Comparison of ENCODE assay signal across 13 cellular contexts in the genomic region with DNA sequence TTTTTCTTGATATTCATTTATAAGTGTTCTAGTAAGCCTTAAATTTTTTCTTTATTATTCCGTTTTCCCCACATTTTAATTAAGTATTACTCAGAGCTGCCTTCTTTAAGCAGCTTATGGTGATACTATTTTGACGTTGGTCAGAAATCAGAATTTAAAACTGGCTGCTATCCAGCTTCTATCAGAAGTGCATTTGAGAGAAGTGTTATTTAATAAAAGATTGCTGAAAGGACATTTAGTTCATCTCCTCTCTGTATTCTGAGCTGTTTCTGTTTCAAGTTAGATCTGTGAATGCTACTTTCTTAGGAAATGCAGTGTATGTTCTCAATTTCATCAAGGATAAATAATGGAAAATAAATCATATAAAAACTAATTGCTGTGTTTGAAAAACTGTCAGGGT. TPM values are rescaled to one million over a fixed set of nuclear protein-coding genes. Genes with fewer than 3 reads are reported as not detected.
A peak's percentile ranks its signal among the peaks of the same experiment; 100 is the strongest.
DNase-seq lines count a peak whose midpoint lies in the region; ATAC-seq and TF ChIP-seq lines count a peak whose summit lies in the region.
"Had no signal": no experiment of that assay in that cellular context is flagged by ENCODE, and none has a peak within 500 bp of the region (broad histone marks: within the 10 kb centered on the region; RNA-seq: fewer than 3 reads in every experiment).

No MANE protein-coding gene starts in this region.

- peak; percentile 55 for ATAC-seq in Right ventricle myocardium superior (ENCODE audit: poor library complexity)
- peak in 2 of 8 donors; percentile 38 to 71 for ATAC-seq in heart right ventricle
- ATAC-seq in GM18868 (IDR thresholded peaks at IDR 0.05; ENCODE audit: unreplicated experiment): no peak
- no peak for ATAC-seq in HG03521 (IDR thresholded peaks at IDR 0.05; ENCODE audit: unreplicated experiment)

- TF ChIP-seq CTCF in heart right ventricle (IDR thresholded peaks at IDR 0.05): no peak
- TF ChIP-seq CTCF in neural progenitor cell (IDR thresholded peaks at IDR 0.05): no peak

- H2AFZ ChIP-seq in neural progenitor cell (replicated peaks): no peak overlapping the region

- DNase-seq in Right ventricle myocardium superior (no peak), cardiac septum (ENCODE audit: low spot score) (no peak), heart right ventricle (no peak), neural progenitor cell (ENCODE audit: low spot score) (no peak), amygdala (lab: John Stamatoyannopoulos, UW) (no peak)
- DNase-seq: 8988T; AML-193; CD8-positive, alpha-beta memory T cell; DMS53; GF-D8 had no signal

- H3K27me3 ChIP-seq in heart right ventricle (no peaks in the 10 kb centered on the region), neural progenitor cell (no peaks in the 10 kb centered on the region)
- H3K27me3 ChIP-seq: BLaER1 had no signal

- H3K36me3 Mint-ChIP-seq in neural progenitor cell: peaks cover 29% of the 10 kb centered on the region

- H3K4me3 Mint-ChIP-seq in neural progenitor cell: no peak overlapping the region
- H3K4me3 Mint-ChIP-seq: CD8-positive, alpha-beta memory T cell had no signal

- H3K27ac Mint-ChIP-seq in neural progenitor cell: peak overlapping the region; percentile 51
- H3K27ac Mint-ChIP-seq: CD8-positive, alpha-beta memory T cell had no signal

- no peak overlapping the region for H3K9ac ChIP-seq in neural progenitor cell
- H3K9ac ChIP-seq: BLaER1 had no signal

- no peak overlapping the region for H3K4me2 ChIP-seq in neural progenitor cell
- H3K4me2 ChIP-seq: BLaER1 had no signal

- H3K4me1 ChIP-seq in heart right ventricle (peaks cover under 1 to 55% (median 27%) of the 10 kb centered on the region in 9 donors), neural progenitor cell (peaks cover 5% of the 10 kb centered on the region)
- H3K4me1 ChIP-seq: BLaER1 had no signal

- H4K20me1 ChIP-seq in neural progenitor cell (ENCODE audit: low read depth): peaks cover 32% of the 10 kb centered on the region

- intact Hi-C loops in Right ventricle myocardium superior (cut with DNase I) (no loop called here), cardiac septum (cut with DNase I) (no loop called here), heart right ventricle (cut with DNase I) (loop anchor here in 2 of 10 donors (2.0 to 5.0 kb wide), 3 partner anchors 16 to 44 kb away; no protein-coding TSS in a partner anchor)

- H3K9me3 Mint-ChIP-seq in neural progenitor cell: no peaks in the 10 kb centered on the region
- H3K9me3 Mint-ChIP-seq: CD8-positive, alpha-beta memory T cell had no signal

- peaks cover 3% of the 10 kb centered on the region for H3F3A ChIP-seq in neural progenitor cell (ENCODE audit: low read depth)

- WGBS in heart right ventricle, 2 donors: 27 to 58% methylated on average over 2 of the region's 2 CpGs

- H3K4me3 ChIP-seq in heart right ventricle (peak overlapping the region in 3 of 10 donors; percentile 2 to 9 (median 6)), neural progenitor cell (no peak overlapping the region)
- H3K4me3 ChIP-seq: BLaER1 had no signal

- peaks cover 64% of the 10 kb centered on the region for H3K79me2 ChIP-seq in neural progenitor cell (ENCODE audit: low read depth)

- H3K4me1 Mint-ChIP-seq in neural progenitor cell: peaks cover 14% of the 10 kb centered on the region

- peaks cover 2% of the 10 kb centered on the region for H3K27me3 Mint-ChIP-seq in neural progenitor cell (ENCODE audit: insufficient read depth, low read depth)
- H3K27me3 Mint-ChIP-seq: CD8-positive, alpha-beta memory T cell had no signal

- H3K27ac ChIP-seq in heart right ventricle (peak overlapping the region; percentile 4 to 77 (median 66)), neural progenitor cell (no peak overlapping the region)
- H3K27ac ChIP-seq: BLaER1 had no signal

- H3K36me3 ChIP-seq in heart right ventricle: peaks cover 0 to 61% (median 12%) of the 10 kb centered on the region in 9 donors
- peaks cover 12% of the 10 kb centered on the region for H3K36me3 ChIP-seq in neural progenitor cell

- H3K9me3 ChIP-seq in heart right ventricle (no peaks in the 10 kb centered on the region), neural progenitor cell (ENCODE audit: low read depth) (no peaks in the 10 kb centered on the region)
- H3K9me3 ChIP-seq: BLaER1 had no signal

RNA-seq across cellular contexts. Expression of gene KLHL7, which starts 17.4 kb away (rescaled TPM):
- 167 TPM for total RNA-seq in Right ventricle myocardium superior
- 103 TPM for total RNA-seq in cardiac septum
- 100 to 1,000 TPM in 9 of 10 donors, 10 to 100 TPM in 1; 86.3 to 159 (median 146) TPM for total RNA-seq in heart right ventricle
- 10 to 100 TPM; 27.1 to 55.2 TPM for polyA plus RNA-seq in heart right ventricle
- total RNA-seq in neural progenitor cell (ENCODE audit: low replicate concordance): 96.7 and 117 TPM in 2 replicates

RNA-seq across cellular contexts. Expression of gene NUP42, which starts 58.8 kb away (rescaled TPM):
- total RNA-seq in Right ventricle myocardium superior (19.7 TPM), cardiac septum (24.0 TPM), heart right ventricle (10 to 100 TPM; 14.7 to 25.1 (median 19.7) TPM), neural progenitor cell (ENCODE audit: low replicate concordance) (60.1 and 67.7 TPM in 2 replicates)
- polyA plus RNA-seq in heart right ventricle: 10 to 100 TPM; 21.8 to 26.1 TPM
